ENCODE assay signal across 27 cellular contexts in the genomic region with DNA sequence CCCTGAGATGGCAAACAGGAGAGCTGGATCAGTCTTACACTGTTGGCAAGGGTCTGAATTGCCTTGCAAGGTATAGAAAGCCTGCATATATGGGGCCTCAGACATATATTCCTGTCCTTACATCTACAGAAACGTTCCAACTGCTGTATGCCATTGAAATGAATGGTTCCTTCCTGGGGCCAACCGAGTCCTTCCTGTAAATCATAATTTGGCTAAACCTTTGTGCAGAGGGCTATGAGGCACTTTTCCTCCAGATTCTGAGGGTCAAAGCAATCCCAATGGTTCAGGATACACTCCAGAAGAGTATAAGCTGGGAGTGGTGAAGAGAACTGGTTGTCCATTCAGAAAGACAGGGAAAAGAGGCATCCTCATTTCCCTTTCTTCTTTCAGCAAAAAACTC.
"Had no signal": no experiment of that assay in that cellular context is flagged by ENCODE, and none has a peak within 500 bp of the region (broad histone marks: within the 10 kb centered on the region; RNA-seq: fewer than 3 reads in every experiment).

No MANE protein-coding gene starts in this region.

- H3K27me3 Mint-ChIP-seq: activated CD4-positive, alpha-beta memory T cell treated with anti-CD3 and anti-CD28 coated beads for 36 hours; activated CD4-positive, alpha-beta T cell treated with anti-CD3 and anti-CD28 coated beads for 36 hours; activated CD4-positive, alpha-beta T cell treated with anti-CD3 and anti-CD28 coated beads, Interleukin-2, amount 10 ng/mL, durations not matched to agents 24 days and 14 days; activated CD8-positive, alpha-beta memory T cell treated with anti-CD3 and anti-CD28 coated beads, Interleukin-2, amount 10 ng/mL, durations not matched to agents 7 days and 5 days; activated naive CD4-positive, alpha-beta T cell treated with anti-CD3 and anti-CD28 coated beads, Interleukin-2, amount 50 U/mL, for 24 hours; activated naive CD8-positive, alpha-beta T cell treated with anti-CD3 and anti-CD28 coated beads for 36 hours had no signal

- ATAC-seq: activated CD4-positive, alpha-beta T cell treated with anti-CD3 and anti-CD28 coated beads for 36 hours; activated CD8-positive, alpha-beta memory T cell treated with anti-CD3 and anti-CD28 coated beads, Interleukin-2, amount 10 ng/mL, durations not matched to agents 7 days and 5 days; activated CD8-positive, alpha-beta T cell treated with anti-CD3 and anti-CD28 coated beads, Interleukin-2, amount 10 ng/mL, durations not matched to agents 7 days and 5 days; body of pancreas; esophagus mucosa; heart left ventricle had no signal

- H3K36me3 ChIP-seq: adrenal gland, colonic mucosa, heart left ventricle had no signal

- DNase-seq: activated CD4-positive, alpha-beta memory T cell treated with anti-CD3 and anti-CD28 coated beads for 36 hours; activated CD4-positive, alpha-beta T cell treated with anti-CD3 and anti-CD28 coated beads, Interleukin-2, amount 10 ng/mL, durations not matched to agents 24 days and 14 days; activated CD4-positive, CD25-positive, alpha-beta regulatory T cell; activated CD4-positive, CD25-positive, alpha-beta regulatory T cell treated with anti-CD3 and anti-CD28 coated beads, Interleukin-2, amount 50 U/mL, for 72 hours; activated CD8-positive, alpha-beta memory T cell treated with anti-CD3 and anti-CD28 coated beads, Interleukin-2, amount 10 ng/mL, durations not matched to agents 7 days and 5 days; activated CD8-positive, alpha-beta memory T cell treated with anti-CD3 and anti-CD28 coated beads, Interleukin-2, amount 50 U/mL, for 4 hours; activated CD8-positive, alpha-beta T cell treated with anti-CD3 and anti-CD28 coated beads, Interleukin-2, amount 10 ng/mL, durations not matched to agents 7 days and 5 days; activated effector memory CD4-positive, alpha-beta T cell treated with anti-CD3 and anti-CD28 coated beads, Interleukin-2, amount 50 U/mL, for 16 hours; activated naive CD8-positive, alpha-beta T cell treated with anti-CD3 and anti-CD28 coated beads for 36 hours; activated naive CD8-positive, alpha-beta T cell treated with anti-CD3 and anti-CD28 coated beads, Interleukin-2, amount 50 U/mL, for 24 hours; activated T-cell treated with anti-CD3 and anti-CD28 coated beads, Interleukin-2, amount 50 U/mL, for 1 hour; activated T-cell treated with anti-CD3 and anti-CD28 coated beads, Interleukin-2, amount 50 U/mL, for 48 hours; adrenal gland; amygdala; aorta; body of pancreas; colonic mucosa; effector CD8-positive, alpha-beta T cell; glutamatergic neuron; heart left ventricle; T-helper 2 cell had no signal

- H3K9me3 ChIP-seq: adrenal gland, body of pancreas, colonic mucosa, heart left ventricle had no signal

- H3K4me3 Mint-ChIP-seq: activated CD4-positive, alpha-beta memory T cell treated with anti-CD3 and anti-CD28 coated beads for 36 hours; activated CD4-positive, alpha-beta T cell treated with anti-CD3 and anti-CD28 coated beads for 36 hours; activated CD4-positive, alpha-beta T cell treated with anti-CD3 and anti-CD28 coated beads, Interleukin-2, amount 10 ng/mL, durations not matched to agents 24 days and 14 days; activated CD8-positive, alpha-beta memory T cell treated with anti-CD3 and anti-CD28 coated beads, Interleukin-2, amount 10 ng/mL, durations not matched to agents 7 days and 5 days; activated CD8-positive, alpha-beta T cell treated with anti-CD3 and anti-CD28 coated beads, Interleukin-2, amount 10 ng/mL, durations not matched to agents 7 days and 5 days; activated naive CD4-positive, alpha-beta T cell treated with anti-CD3 and anti-CD28 coated beads for 36 hours; activated naive CD4-positive, alpha-beta T cell treated with anti-CD3 and anti-CD28 coated beads, Interleukin-2, amount 50 U/mL, for 24 hours; activated naive CD8-positive, alpha-beta T cell treated with anti-CD3 and anti-CD28 coated beads for 36 hours; activated naive CD8-positive, alpha-beta T cell treated with anti-CD3 and anti-CD28 coated beads, Interleukin-2, amount 50 U/mL, for 24 hours; activated T-helper 1 cell treated with anti-CD3 and anti-CD28 coated beads, Interleukin-12 subunit alpha, Interleukin-12 subunit beta, Interleukin-2, Interleukin-4 antibody, amounts not matched to agents 30 ng/mL and 10 ng/mL and 1 ng/mL, durations not matched to agents 14 hours and 24 hours and 36 hours had no signal

- H3K27me3 ChIP-seq: adrenal gland, body of pancreas, colonic mucosa, heart left ventricle had no signal

- H3K27ac ChIP-seq: adrenal gland, body of pancreas, colonic mucosa, heart left ventricle had no signal

- H3K27ac Mint-ChIP-seq: activated CD4-positive, alpha-beta memory T cell treated with anti-CD3 and anti-CD28 coated beads for 36 hours; activated CD4-positive, alpha-beta T cell treated with anti-CD3 and anti-CD28 coated beads for 36 hours; activated CD4-positive, alpha-beta T cell treated with anti-CD3 and anti-CD28 coated beads, Interleukin-2, amount 10 ng/mL, durations not matched to agents 24 days and 14 days; activated CD8-positive, alpha-beta memory T cell treated with anti-CD3 and anti-CD28 coated beads, Interleukin-2, amount 10 ng/mL, durations not matched to agents 7 days and 5 days; activated CD8-positive, alpha-beta T cell treated with anti-CD3 and anti-CD28 coated beads, Interleukin-2, amount 10 ng/mL, durations not matched to agents 7 days and 5 days; activated naive CD4-positive, alpha-beta T cell treated with anti-CD3 and anti-CD28 coated beads for 36 hours; activated naive CD4-positive, alpha-beta T cell treated with anti-CD3 and anti-CD28 coated beads, Interleukin-2, amount 50 U/mL, for 24 hours; activated naive CD8-positive, alpha-beta T cell treated with anti-CD3 and anti-CD28 coated beads for 36 hours; activated naive CD8-positive, alpha-beta T cell treated with anti-CD3 and anti-CD28 coated beads, Interleukin-2, amount 50 U/mL, for 24 hours; activated T-helper 1 cell treated with anti-CD3 and anti-CD28 coated beads, Interleukin-12 subunit alpha, Interleukin-12 subunit beta, Interleukin-2, Interleukin-4 antibody, amounts not matched to agents 30 ng/mL and 10 ng/mL and 1 ng/mL, durations not matched to agents 14 hours and 24 hours and 36 hours; activated T-helper 2 cell treated with anti-CD3 and anti-CD28 coated beads, Interferon-gamma antibody, Interleukin-2, Interleukin-4, amounts not matched to agents 10 μg/mL and 5 μg/mL and 100 μg/mL, durations not matched to agents 14 hours and 24 hours and 36 hours had no signal

- H3K36me3 Mint-ChIP-seq: activated CD4-positive, alpha-beta memory T cell treated with anti-CD3 and anti-CD28 coated beads for 36 hours; activated CD8-positive, alpha-beta memory T cell treated with anti-CD3 and anti-CD28 coated beads, Interleukin-2, amount 10 ng/mL, durations not matched to agents 7 days and 5 days; activated naive CD4-positive, alpha-beta T cell treated with anti-CD3 and anti-CD28 coated beads, Interleukin-2, amount 50 U/mL, for 24 hours; activated naive CD8-positive, alpha-beta T cell treated with anti-CD3 and anti-CD28 coated beads for 36 hours had no signal

- H3K4me1 Mint-ChIP-seq: activated CD8-positive, alpha-beta memory T cell treated with anti-CD3 and anti-CD28 coated beads, Interleukin-2, amount 10 ng/mL, durations not matched to agents 7 days and 5 days had no signal

- H3K9me3 Mint-ChIP-seq: activated CD4-positive, alpha-beta memory T cell treated with anti-CD3 and anti-CD28 coated beads for 36 hours; activated CD4-positive, alpha-beta T cell treated with anti-CD3 and anti-CD28 coated beads, Interleukin-2, amount 10 ng/mL, durations not matched to agents 24 days and 14 days; activated naive CD4-positive, alpha-beta T cell treated with anti-CD3 and anti-CD28 coated beads for 36 hours; activated naive CD4-positive, alpha-beta T cell treated with anti-CD3 and anti-CD28 coated beads, Interleukin-2, amount 50 U/mL, for 24 hours; activated naive CD8-positive, alpha-beta T cell treated with anti-CD3 and anti-CD28 coated beads for 36 hours; activated naive CD8-positive, alpha-beta T cell treated with anti-CD3 and anti-CD28 coated beads, Interleukin-2, amount 50 U/mL, for 24 hours; activated T-helper 1 cell treated with anti-CD3 and anti-CD28 coated beads, Interleukin-12 subunit alpha, Interleukin-12 subunit beta, Interleukin-2, Interleukin-4 antibody, amounts not matched to agents 30 ng/mL and 10 ng/mL and 1 ng/mL, durations not matched to agents 14 hours and 24 hours and 36 hours; activated T-helper 2 cell treated with anti-CD3 and anti-CD28 coated beads, Interferon-gamma antibody, Interleukin-2, Interleukin-4, amounts not matched to agents 10 μg/mL and 5 μg/mL and 100 μg/mL, durations not matched to agents 14 hours and 24 hours and 36 hours had no signal

- H3K4me1 ChIP-seq: adrenal gland, body of pancreas, colonic mucosa, heart left ventricle had no signal

- H3K4me3 ChIP-seq: adrenal gland, body of pancreas, colonic mucosa, heart left ventricle had no signal
